In genomic region chr15:58690703-58691102, GRCh38 we compare ENCODE assay signal across 20 cellular contexts. TPM values are rescaled to one million over a fixed set of nuclear protein-coding genes. Genes with fewer than 3 reads are reported as not detected.
A peak's percentile ranks its signal among the peaks of the same experiment; 100 is the strongest.
DNase-seq lines count a peak whose midpoint lies in the region; ATAC-seq and TF ChIP-seq lines count a peak whose summit lies in the region.
"Had no signal": no experiment of that assay in that cellular context is flagged by ENCODE, and none has a peak within 500 bp of the region (broad histone marks: within the 10 kb centered on the region; RNA-seq: fewer than 3 reads in every experiment).

No MANE protein-coding gene starts in this region.

- H3K9me3 ChIP-seq in BLaER1 (peaks cover 13% of the 10 kb centered on the region), right cardiac atrium (ENCODE audit: control insufficient read depth, low read length) (no peaks in the 10 kb centered on the region), MM.1S (replicated peaks; ENCODE audit: insufficient read depth, low read length) (no peaks in the 10 kb centered on the region)
- H3K9me3 ChIP-seq: ascending aorta, left ventricle myocardium inferior, vagina had no signal

- H3K4me1 ChIP-seq in BLaER1 (peaks cover 35% of the 10 kb centered on the region), right cardiac atrium (ENCODE audit: control insufficient read depth, insufficient read depth, low read length) (peaks cover 5% of the 10 kb centered on the region), MM.1S (ENCODE audit: low read length) (no peaks in the 10 kb centered on the region)

- no peak overlapping the region for H3K4me3 Mint-ChIP-seq in activated T-cell treated with anti-CD3 and anti-CD28 coated beads, Interleukin-2, amount 50 U/mL, for 4 hours

- H3K4me3 ChIP-seq in BLaER1 (no peak overlapping the region), dorsolateral prefrontal cortex (no peak overlapping the region), right cardiac atrium (ENCODE audit: low read length) (no peak overlapping the region), MM.1S (ENCODE audit: low read length) (no peak overlapping the region)
- H3K4me3 ChIP-seq: ascending aorta, left ventricle myocardium inferior, smooth muscle cell, vagina had no signal

- peaks cover 10% of the 10 kb centered on the region for H3K36me3 Mint-ChIP-seq in activated T-cell treated with anti-CD3 and anti-CD28 coated beads, Interleukin-2, amount 50 U/mL, for 4 hours (ENCODE audit: insufficient read depth)

- H3K9ac ChIP-seq in BLaER1 = no peak overlapping the region
- H3K9ac ChIP-seq in MM.1S (ENCODE audit: low read length) = no peak overlapping the region

- H3K4me2 ChIP-seq in BLaER1 (peak overlapping the region; percentile 63), MM.1S (ENCODE audit: low read depth, low read length) (no peak overlapping the region)
- H3K4me2 ChIP-seq: smooth muscle cell had no signal

- H2AFZ ChIP-seq in MM.1S (ENCODE audit: low read length) = no peak overlapping the region

- H3K4me1 Mint-ChIP-seq in activated T-cell treated with anti-CD3 and anti-CD28 coated beads, Interleukin-2, amount 50 U/mL, for 4 hours (ENCODE audit: low read depth) = peaks cover 49% of the 10 kb centered on the region

- no peaks in the 10 kb centered on the region for H3K9me2 ChIP-seq in MM.1S (replicated peaks; ENCODE audit: insufficient read depth, low read length)

- TF ChIP-seq CTCF in dorsolateral prefrontal cortex (IDR thresholded peaks at IDR 0.05 in 54 of 56, conservative IDR thresholded peaks at IDR 0.05 in 2 of 56; ENCODE audit: low read depth in 1 of 56, partially characterized antibody in 56 of 56) (no peak), MM.1S (IDR thresholded peaks at IDR 0.05; ENCODE audit: low read length) (no peak)

- intact Hi-C loops in dorsolateral prefrontal cortex (cut with DNase I) = loop anchor here in 1 of 2 donors (5.0 kb wide), 1 partner anchor 57 kb away; the partner anchor contains the start of gene ADAM10
- intact Hi-C loops in right cardiac atrium (cut with DNase I) = no loop called here

- ATAC-seq in GM18511 (IDR thresholded peaks at IDR 0.05; ENCODE audit: unreplicated experiment) (peak; percentile 58), GM19023 (IDR thresholded peaks at IDR 0.05; ENCODE audit: unreplicated experiment) (no peak), right cardiac atrium (no peak)
- ATAC-seq in activated T-cell treated with anti-CD3 and anti-CD28 coated beads, Interleukin-2, amount 50 U/mL, for 4 hours = no peak
- ATAC-seq: HCT116, Panc1 had no signal

- peaks cover 97% of the 10 kb centered on the region for H4K20me1 ChIP-seq in BLaER1
- H4K20me1 ChIP-seq in MM.1S (ENCODE audit: insufficient read depth, low read length) = no peaks in the 10 kb centered on the region; the same call in 1 of the 2 replicates

- H3F3A ChIP-seq in MM.1S (ENCODE audit: insufficient read depth, low read length) = no peaks in the 10 kb centered on the region; the same call in 1 of the 2 replicates

- 83% methylated on average over 3 of the region's 3 CpGs for WGBS in right cardiac atrium

- 0 out of 2 replicates have a peak overlapping the region, but pooled peaks have one; percentile 4 for H3K27ac ChIP-seq in BLaER1
- peak overlapping the region in 33 of 59 donors; percentile 3 to 62 (median 30) for H3K27ac ChIP-seq in dorsolateral prefrontal cortex
- no peak overlapping the region for H3K27ac ChIP-seq in right cardiac atrium (ENCODE audit: low read length)
- no peak overlapping the region for H3K27ac ChIP-seq in MM.1S (ENCODE audit: low read length)
- H3K27ac ChIP-seq: ascending aorta, HL-60, left ventricle myocardium inferior, vagina, WERI-Rb-1 had no signal

- H3K9me3 Mint-ChIP-seq in activated T-cell treated with anti-CD3 and anti-CD28 coated beads, Interleukin-2, amount 50 U/mL, for 4 hours = no peaks in the 10 kb centered on the region

- peaks cover 50% of the 10 kb centered on the region for H3K36me3 ChIP-seq in BLaER1
- 0 out of 2 replicates have a peak, but pooled peaks cover 4% of the 10 kb centered on the region for H3K36me3 ChIP-seq in MM.1S (replicated peaks; ENCODE audit: insufficient read depth, low read length)
- H3K36me3 ChIP-seq: ascending aorta, left ventricle myocardium inferior, vagina had no signal

- peaks cover 99% of the 10 kb centered on the region for H3K79me2 ChIP-seq in MM.1S (ENCODE audit: low read length)

- H3K27me3 ChIP-seq in BLaER1 (no peaks in the 10 kb centered on the region), dorsolateral prefrontal cortex (no peaks in the 10 kb centered on the region), right cardiac atrium (ENCODE audit: control insufficient read depth, insufficient read depth) (no peaks in the 10 kb centered on the region), MM.1S (replicated peaks; ENCODE audit: insufficient read depth, low read length) (no peaks in the 10 kb centered on the region)
- H3K27me3 ChIP-seq: ascending aorta, vagina had no signal

- DNase-seq in NAMALWA (ENCODE audit: low spot score) (peak; percentile 31), dorsolateral prefrontal cortex (no peak), right cardiac atrium (no peak), MM.1S (no peak)
- DNase-seq in activated T-cell treated with anti-CD3 and anti-CD28 coated beads, Interleukin-2, amount 50 U/mL, for 4 hours = no peak
- DNase-seq: foreskin melanocyte; left ventricle myocardium inferior; NCI-H146; posterior cingulate gyrus; stimulated activated naive CD4-positive, alpha-beta T cell treated with Interleukin-2 at 50 U/mL for 16 hours; WERI-Rb-1 had no signal

- H3K27me3 Mint-ChIP-seq in activated T-cell treated with anti-CD3 and anti-CD28 coated beads, Interleukin-2, amount 50 U/mL, for 4 hours (ENCODE audit: low read depth) = no peaks in the 10 kb centered on the region

RNA-seq across cellular contexts. Expression of gene ADAM10, which starts 58.8 kb away (rescaled TPM):
- total RNA-seq in dorsolateral prefrontal cortex (100 to 1,000 TPM in 100 of 120 experiments, 10 to 100 TPM in 20; 85.4 to 177 (median 116) TPM), right cardiac atrium (100 to 1,000 TPM in 1 of 4 donors, 10 to 100 TPM in 3; 91.8 to 103 (median 94.5) TPM)
- polyA plus RNA-seq in right cardiac atrium = 14.1 TPM
- 10 to 100 TPM; 57.0 to 60.2 (median 57.5) TPM for total RNA-seq in activated T-cell treated with anti-CD3 and anti-CD28 coated beads, Interleukin-2, amount 50 U/mL, for 4 hours

Comparison
In these comparisons a context has a peak if more than half of its experiments do, and no peak if none do; other contexts are left out.
1. H3K27ac ChIP-seq: peak in BLaER1 (single experiment) and dorsolateral prefrontal cortex (33 of 59); none in right cardiac atrium (single experiment) and MM.1S (single experiment).